ENCODE assay signal across 16 cellular contexts in genomic region chr21:42214921-42215320, GRCh38. TPM values are rescaled to one million over a fixed set of nuclear protein-coding genes. Genes with fewer than 3 reads are reported as not detected.
DNase-seq lines count a peak whose midpoint lies in the region; ATAC-seq and TF ChIP-seq lines count a peak whose summit lies in the region.
"Had no signal": no experiment of that assay in that cellular context is flagged by ENCODE, and none has a peak within 500 bp of the region (broad histone marks: within the 10 kb centered on the region; RNA-seq: fewer than 3 reads in every experiment).

No MANE protein-coding gene starts in this region.

- H3K4me3 ChIP-seq in coronary artery = no peak overlapping the region
- H3K4me3 ChIP-seq in suprapubic skin = no peak overlapping the region
- H3K4me3 ChIP-seq: BLaER1, HAP-1 had no signal

- TF ChIP-seq CTCF in coronary artery (IDR thresholded peaks at IDR 0.05) (no peak), suprapubic skin (IDR thresholded peaks at IDR 0.05) (no peak)

- no peak overlapping the region for H3K27ac ChIP-seq in coronary artery
- H3K27ac ChIP-seq in suprapubic skin = no peak overlapping the region
- H3K27ac ChIP-seq: BLaER1 had no signal

- no peak for TF ChIP-seq EP300 in suprapubic skin (IDR thresholded peaks at IDR 0.05)

- H3K4me1 ChIP-seq in suprapubic skin = peaks cover 11% of the 10 kb centered on the region
- H3K4me1 ChIP-seq: BLaER1, Caco-2, HAP-1 had no signal

- no peak for ATAC-seq in sciatic nerve

- intact Hi-C loops in sciatic nerve (cut with DNase I) = no loop called here

- H3K9me3 ChIP-seq in suprapubic skin = no peaks in the 10 kb centered on the region
- H3K9me3 ChIP-seq: Caco-2, HAP-1 had no signal

- no peaks in the 10 kb centered on the region for H3K27me3 ChIP-seq in suprapubic skin

- TF ChIP-seq POLR2A in suprapubic skin (IDR thresholded peaks at IDR 0.05) = no peak

- DNase-seq in activated CD8-positive, alpha-beta memory T cell treated with anti-CD3 and anti-CD28 coated beads, Interleukin-2, amount 50 U/mL, for 48 hours = peak; percentile 28
- no peak for DNase-seq in activated CD8-positive, alpha-beta memory T cell treated with anti-CD3 and anti-CD28 coated beads for 24 hours
- DNase-seq in coronary artery (ENCODE audit: low spot score) = peak; percentile 62
- peak; percentile 33 for DNase-seq in sciatic nerve (ENCODE audit: low spot score)
- DNase-seq in suprapubic skin (ENCODE audit: low spot score in 2 of 2) = peak; percentile 40 to 47
- DNase-seq in effector CD8-positive, alpha-beta T cell (lab: John Stamatoyannopoulos, UW) = no peak
- DNase-seq in NCI-H1694 treated with DMSO at 0.1 percent for 48 hours (lab: John Stamatoyannopoulos, UW) = no peak
- DNase-seq: 8988T; AML-193; Caco-2; CD8-positive, alpha-beta memory T cell; DND-41; GDM1 had no signal

- WGBS in suprapubic skin = 93% methylated on average over 5 of the region's 5 CpGs

- no peaks in the 10 kb centered on the region for H3K36me3 ChIP-seq in suprapubic skin
- H3K36me3 ChIP-seq: BLaER1, HAP-1 had no signal

RNA-seq across cellular contexts. Expression of gene ABCG1, which starts 4.0 kb away (rescaled TPM):
- total RNA-seq in sciatic nerve = 44.2 TPM
- 10 to 100 TPM; 32.0 to 54.0 (median 35.2) TPM for total RNA-seq in suprapubic skin
- total RNA-seq: Caco-2, HT1080 had no signal

Comparison
In these comparisons a context has a peak if more than half of its experiments do, and no peak if none do; other contexts are left out.
1. DNase-seq: peak in activated CD8-positive, alpha-beta memory T cell treated with anti-CD3 and anti-CD28 coated beads, Interleukin-2, amount 50 U/mL, for 48 hours (single experiment), coronary artery (single experiment), sciatic nerve (single experiment) and suprapubic skin (2 of 2); none in activated CD8-positive, alpha-beta memory T cell treated with anti-CD3 and anti-CD28 coated beads for 24 hours (single experiment), effector CD8-positive, alpha-beta T cell (single experiment) and NCI-H1694 treated with DMSO at 0.1 percent for 48 hours (single experiment).